Comparison of ENCODE assay signal across 9 cellular contexts in genomic region chrX:40201486-40201885, GRCh38.
DNase-seq lines count a peak whose midpoint lies in the region; ATAC-seq, FAIRE-seq and TF ChIP-seq lines count a peak whose summit lies in the region.
"Had no signal": no experiment of that assay in that cellular context is flagged by ENCODE, and none has a peak within 500 bp of the region (broad histone marks: within the 10 kb centered on the region; RNA-seq: fewer than 3 reads in every experiment).

No MANE protein-coding gene starts in this region.

- no peak for TF ChIP-seq CTCF in astrocyte (IDR thresholded peaks at IDR 0.05; ENCODE audit: insufficient read depth, low read depth, low read length)
- TF ChIP-seq CTCF in ovary (IDR thresholded peaks at IDR 0.05), result no peak

- no peaks in the 10 kb centered on the region for H3K9me3 ChIP-seq in astrocyte (ENCODE audit: insufficient read depth, low read depth, low read length)
- no peaks in the 10 kb centered on the region for H3K9me3 ChIP-seq in ovary

- H3K4me3 ChIP-seq in astrocyte (ENCODE audit: insufficient read depth, low read depth, low read length), result no peak overlapping the region
- no peak overlapping the region for H3K4me3 ChIP-seq in ovary

- no peak overlapping the region for H3K4me2 ChIP-seq in astrocyte (ENCODE audit: low read length)

- H3K4me3 Mint-ChIP-seq in astrocyte (ENCODE audit: unreplicated experiment), result no peak overlapping the region

- H3K36me3 Mint-ChIP-seq in astrocyte (ENCODE audit: low read depth, unreplicated experiment), result no peaks in the 10 kb centered on the region

- H3K4me1 ChIP-seq in astrocyte (ENCODE audit: insufficient read depth, low read length), result no peaks in the 10 kb centered on the region
- H3K4me1 ChIP-seq in ovary (ENCODE audit: insufficient read depth), result no peaks in the 10 kb centered on the region

- intact Hi-C loops in ovary (cut with DNase I), result no loop called here

- H4K20me1 ChIP-seq in astrocyte (ENCODE audit: insufficient read depth, low read length), result no peaks in the 10 kb centered on the region

- no peaks in the 10 kb centered on the region for H3K36me3 ChIP-seq in astrocyte (ENCODE audit: insufficient read depth, low read length)
- H3K36me3 ChIP-seq in ovary, result no peaks in the 10 kb centered on the region

- WGBS in ovary, 3 donors, result 84 to 91% (median 86%) methylated on average over 1 of the region's 1 CpG

- H3K79me2 ChIP-seq in astrocyte (ENCODE audit: insufficient read depth, low read length), result no peaks in the 10 kb centered on the region

- peak; percentile 63 for FAIRE-seq in astrocyte (lab: Jason Lieb, UNC)
- FAIRE-seq: endothelial cell of umbilical vein had no signal

- peak; percentile 81 for ATAC-seq in GM18498 (IDR thresholded peaks at IDR 0.05; ENCODE audit: unreplicated experiment)
- peak; percentile 95 for ATAC-seq in GM19395 (IDR thresholded peaks at IDR 0.05; ENCODE audit: unreplicated experiment)
- peak; percentile 72 for ATAC-seq in HG03159 (IDR thresholded peaks at IDR 0.05; ENCODE audit: unreplicated experiment)

- H3K9ac ChIP-seq in astrocyte (ENCODE audit: low read length), result no peak overlapping the region

- H3K9me3 Mint-ChIP-seq in astrocyte (ENCODE audit: unreplicated experiment), result no peaks in the 10 kb centered on the region

- no peak for TF ChIP-seq POLR2A in ovary (IDR thresholded peaks at IDR 0.05)

- H3K27ac Mint-ChIP-seq in astrocyte (ENCODE audit: unreplicated experiment), result no peak overlapping the region

- H3K27ac ChIP-seq in astrocyte (ENCODE audit: low read depth, low read length) (no peak overlapping the region), ovary (no peak overlapping the region)

- H3K27me3 ChIP-seq in astrocyte (ENCODE audit: insufficient read depth, low read length) (no peaks in the 10 kb centered on the region), ovary (no peaks in the 10 kb centered on the region)

- DNase-seq in astrocyte (ENCODE audit: low read depth) (no peak), HCEC 1CT (no peak), AG08396 (ENCODE audit: low spot score) (no peak), ovary (no peak)
- no peak for DNase-seq in stimulated activated CD8-positive, alpha-beta memory T cell treated with anti-CD3 and anti-CD28 coated beads, Interleukin-4, amount 100 ng/mL, for 48 hours

- peaks cover 6% of the 10 kb centered on the region for H3K27me3 Mint-ChIP-seq in astrocyte (ENCODE audit: low read depth, unreplicated experiment)

- no peaks in the 10 kb centered on the region for H3K4me1 Mint-ChIP-seq in astrocyte (ENCODE audit: low read depth, unreplicated experiment)

- H2AFZ ChIP-seq in astrocyte (ENCODE audit: low read depth, low read length), result no peak overlapping the region

- TF ChIP-seq EP300 in ovary (IDR thresholded peaks at IDR 0.05), result no peak
